ENCODE assay signal across 1 cellular context in the genomic region with DNA sequence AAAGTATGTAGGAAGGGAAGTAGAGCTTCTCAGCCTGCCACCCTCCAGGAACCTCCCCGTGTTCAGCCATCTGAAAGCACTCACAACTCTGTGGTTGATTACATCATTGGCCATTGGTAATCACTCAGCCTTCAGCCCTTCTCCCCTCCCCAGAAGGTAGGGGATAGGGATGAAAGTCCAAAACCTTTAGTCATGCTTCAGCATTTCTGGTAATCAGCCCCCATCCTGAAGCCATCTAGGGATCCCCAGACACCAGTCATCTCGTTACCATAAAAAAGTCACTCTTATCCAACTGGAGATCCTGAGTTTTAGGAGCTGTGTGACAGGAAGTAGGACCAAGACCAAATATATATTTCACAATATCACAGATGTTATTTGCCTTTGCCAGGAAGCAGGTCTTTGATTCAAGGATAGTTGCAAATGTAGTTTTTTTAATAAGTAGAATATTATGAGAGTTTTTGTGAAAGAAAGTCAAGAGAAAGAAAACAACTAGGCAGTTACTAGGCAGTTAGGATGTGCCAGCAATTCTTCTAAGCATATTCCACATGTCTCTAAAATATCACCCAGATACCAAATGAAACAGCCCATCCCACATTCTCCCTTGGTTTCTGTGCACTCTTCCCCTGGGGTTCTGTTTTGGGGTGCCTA.
TF ChIP-seq lines count a peak whose summit lies in the region.

No MANE protein-coding gene starts in this region.

TF ChIP-seq in WTC11, 78 proteins besides CTCF, POLR2A, EP300 and RAD21 (continued from another document):
- TF ChIP-seq, protein P1, sequence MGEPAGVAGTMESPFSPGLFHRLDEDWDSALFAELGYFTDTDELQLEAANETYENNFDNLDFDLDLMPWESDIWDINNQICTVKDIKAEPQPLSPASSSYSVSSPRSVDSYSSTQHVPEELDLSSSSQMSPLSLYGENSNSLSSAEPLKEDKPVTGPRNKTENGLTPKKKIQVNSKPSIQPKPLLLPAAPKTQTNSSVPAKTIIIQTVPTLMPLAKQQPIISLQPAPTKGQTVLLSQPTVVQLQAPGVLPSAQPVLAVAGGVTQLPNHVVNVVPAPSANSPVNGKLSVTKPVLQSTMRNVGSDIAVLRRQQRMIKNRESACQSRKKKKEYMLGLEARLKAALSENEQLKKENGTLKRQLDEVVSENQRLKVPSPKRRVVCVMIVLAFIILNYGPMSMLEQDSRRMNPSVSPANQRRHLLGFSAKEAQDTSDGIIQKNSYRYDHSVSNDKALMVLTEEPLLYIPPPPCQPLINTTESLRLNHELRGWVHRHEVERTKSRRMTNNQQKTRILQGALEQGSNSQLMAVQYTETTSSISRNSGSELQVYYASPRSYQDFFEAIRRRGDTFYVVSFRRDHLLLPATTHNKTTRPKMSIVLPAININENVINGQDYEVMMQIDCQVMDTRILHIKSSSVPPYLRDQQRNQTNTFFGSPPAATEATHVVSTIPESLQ (CRISPR knock-in tag; IDR thresholded peaks at IDR 0.05), result no peak
- no peak for TF ChIP-seq HMGA2 (CRISPR knock-in tag; IDR thresholded peaks at IDR 0.05)
- TF ChIP-seq EMX1 (CRISPR knock-in tag; IDR thresholded peaks at IDR 0.05), result no peak
- TF ChIP-seq ETV6 (CRISPR knock-in tag; IDR thresholded peaks at IDR 0.05), result no peak
- TF ChIP-seq ZNF121 (CRISPR knock-in tag; IDR thresholded peaks at IDR 0.05), result no peak
- no peak for TF ChIP-seq GRHL2 (CRISPR knock-in tag; IDR thresholded peaks at IDR 0.05; ENCODE audit: insufficient replicate concordance, severe bottlenecking)
